17 cellular contexts compared by ENCODE assay signal in the genomic region with DNA sequence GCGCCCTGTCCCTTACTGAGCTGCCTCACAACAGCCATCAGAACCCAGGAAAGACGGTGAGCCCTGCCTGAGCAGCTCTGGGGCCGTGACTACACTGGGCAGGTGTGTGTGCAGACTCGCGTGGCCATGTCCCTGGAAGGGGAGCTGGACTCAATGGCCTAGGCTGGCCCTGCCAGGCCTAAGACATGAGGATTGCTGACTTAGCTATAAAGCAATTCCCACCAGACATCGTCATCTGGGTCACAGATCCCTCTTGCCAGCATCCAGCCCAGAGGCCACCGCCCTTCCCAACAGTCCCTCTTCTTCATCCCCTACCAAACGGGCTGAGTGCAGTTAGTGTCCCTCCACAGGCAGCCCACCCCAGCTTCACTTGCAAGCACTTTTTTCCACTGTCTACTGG. TPM values are rescaled to one million over a fixed set of nuclear protein-coding genes. Genes with fewer than 3 reads are reported as not detected.
DNase-seq lines count a peak whose midpoint lies in the region; ATAC-seq and TF ChIP-seq lines count a peak whose summit lies in the region.
"Had no signal": no experiment of that assay in that cellular context is flagged by ENCODE, and none has a peak within 500 bp of the region (broad histone marks: within the 10 kb centered on the region; RNA-seq: fewer than 3 reads in every experiment).

No MANE protein-coding gene starts in this region.

- TF ChIP-seq CTCF in osteocyte (IDR thresholded peaks at IDR 0.05): no peak

- no peak for DNase-seq in activated naive CD4-positive, alpha-beta T cell treated with anti-CD3 and anti-CD28 coated beads for 36 hours
- no peak for DNase-seq in activated naive CD4-positive, alpha-beta T cell treated with anti-CD3 and anti-CD28 coated beads, Interleukin-2, amount 50 U/mL, for 16 hours
- DNase-seq in activated CD8-positive, alpha-beta T cell treated with anti-CD3 and anti-CD28 coated beads, Interleukin-2, amount 10 ng/mL, durations not matched to agents 7 days and 5 days: no peak
- DNase-seq in osteocyte (ENCODE audit: extremely low spot score, unreplicated experiment): no peak
- no peak for DNase-seq in cerebellar nuclear complex (lab: John Stamatoyannopoulos, UW)
- DNase-seq: activated CD8-positive, alpha-beta memory T cell treated with anti-CD3 and anti-CD28 coated beads, Interleukin-2, amount 50 U/mL, for 4 hours; central memory CD4-positive, alpha-beta T cell; left colon; NCI-H1436 treated with DMSO at 0.1 percent for 48 hours; NCI-H2227 treated with DMSO at 0.1 percent for 48 hours; stimulated activated CD4-positive, alpha-beta T cell treated with anti-CD3 and anti-CD28 coated beads, Interleukin-4, amount 100 ng/mL, for 4 hours; T-cell had no signal

- peaks cover 13% of the 10 kb centered on the region for H3K36me3 Mint-ChIP-seq in activated naive CD4-positive, alpha-beta T cell treated with anti-CD3 and anti-CD28 coated beads for 36 hours (ENCODE audit: low read depth)
- peaks cover 20% of the 10 kb centered on the region for H3K36me3 Mint-ChIP-seq in activated CD8-positive, alpha-beta T cell treated with anti-CD3 and anti-CD28 coated beads, Interleukin-2, amount 10 ng/mL, durations not matched to agents 7 days and 5 days (ENCODE audit: low read depth)
- peaks cover 5% of the 10 kb centered on the region for H3K36me3 Mint-ChIP-seq in osteocyte (ENCODE audit: unreplicated experiment)

- CTCF ChIA-PET in activated naive CD4-positive, alpha-beta T cell treated with anti-CD3 and anti-CD28 coated beads for 36 hours (lab: Charles Lee): interaction anchor here (1.0 to 1.3 kb wide), 2 partner anchors 16 to 34 kb away, joined by 3 to 4 read pairs; no protein-coding TSS in a partner anchor
- CTCF ChIA-PET in activated CD8-positive, alpha-beta T cell treated with anti-CD3 and anti-CD28 coated beads, Interleukin-2, amount 10 ng/mL, durations not matched to agents 7 days and 5 days (lab: Charles Lee): interaction anchor here (10.6 kb wide), 1 partner anchor 18 kb away, joined by 228 read pairs; a partner anchor contains a TSS

- no peak overlapping the region for H3K4me3 Mint-ChIP-seq in activated naive CD4-positive, alpha-beta T cell treated with anti-CD3 and anti-CD28 coated beads for 36 hours
- no peak overlapping the region for H3K4me3 Mint-ChIP-seq in activated CD8-positive, alpha-beta T cell treated with anti-CD3 and anti-CD28 coated beads, Interleukin-2, amount 10 ng/mL, durations not matched to agents 7 days and 5 days
- H3K4me3 Mint-ChIP-seq in osteocyte (ENCODE audit: unreplicated experiment): no peak overlapping the region
- H3K4me3 Mint-ChIP-seq: GM23338 had no signal

- no peak for ATAC-seq in activated CD8-positive, alpha-beta T cell treated with anti-CD3 and anti-CD28 coated beads, Interleukin-2, amount 10 ng/mL, durations not matched to agents 7 days and 5 days
- no peak for ATAC-seq in HG03439 (IDR thresholded peaks at IDR 0.05; ENCODE audit: unreplicated experiment)
- ATAC-seq: GM23338, left colon, T-cell had no signal

- H3K9me3 Mint-ChIP-seq in activated naive CD4-positive, alpha-beta T cell treated with anti-CD3 and anti-CD28 coated beads for 36 hours: no peaks in the 10 kb centered on the region
- H3K9me3 Mint-ChIP-seq in activated CD8-positive, alpha-beta T cell treated with anti-CD3 and anti-CD28 coated beads, Interleukin-2, amount 10 ng/mL, durations not matched to agents 7 days and 5 days (ENCODE audit: insufficient read depth): no peaks in the 10 kb centered on the region
- H3K9me3 Mint-ChIP-seq in osteocyte (ENCODE audit: unreplicated experiment): no peaks in the 10 kb centered on the region
- H3K9me3 Mint-ChIP-seq: GM23338, T-cell had no signal

- peaks cover 32% of the 10 kb centered on the region for H3K4me1 Mint-ChIP-seq in activated naive CD4-positive, alpha-beta T cell treated with anti-CD3 and anti-CD28 coated beads for 36 hours (ENCODE audit: low read depth)
- H3K4me1 Mint-ChIP-seq in activated CD8-positive, alpha-beta T cell treated with anti-CD3 and anti-CD28 coated beads, Interleukin-2, amount 10 ng/mL, durations not matched to agents 7 days and 5 days (ENCODE audit: low read depth): peaks cover 31% of the 10 kb centered on the region
- H3K4me1 Mint-ChIP-seq in osteocyte (ENCODE audit: unreplicated experiment): peaks cover 21% of the 10 kb centered on the region

- intact Hi-C loops in activated naive CD4-positive, alpha-beta T cell treated with anti-CD3 and anti-CD28 coated beads for 36 hours (cut with micrococcal nuclease): no loop called here

- H3K27me3 Mint-ChIP-seq in activated naive CD4-positive, alpha-beta T cell treated with anti-CD3 and anti-CD28 coated beads for 36 hours (ENCODE audit: low read depth): no peaks in the 10 kb centered on the region
- H3K27me3 Mint-ChIP-seq in activated CD8-positive, alpha-beta T cell treated with anti-CD3 and anti-CD28 coated beads, Interleukin-2, amount 10 ng/mL, durations not matched to agents 7 days and 5 days (ENCODE audit: low read depth): no peaks in the 10 kb centered on the region
- no peaks in the 10 kb centered on the region for H3K27me3 Mint-ChIP-seq in osteocyte (ENCODE audit: unreplicated experiment)

- POLR2A ChIA-PET in activated CD8-positive, alpha-beta T cell treated with anti-CD3 and anti-CD28 coated beads, Interleukin-2, amount 10 ng/mL, durations not matched to agents 7 days and 5 days (lab: Charles Lee): interaction anchor here (9.3 kb wide), 1 partner anchor 17 kb away, joined by 84 read pairs; a partner anchor contains a TSS

- H3K27ac Mint-ChIP-seq in activated naive CD4-positive, alpha-beta T cell treated with anti-CD3 and anti-CD28 coated beads for 36 hours: peak overlapping the region; percentile 46
- H3K27ac Mint-ChIP-seq in activated CD8-positive, alpha-beta T cell treated with anti-CD3 and anti-CD28 coated beads, Interleukin-2, amount 10 ng/mL, durations not matched to agents 7 days and 5 days: peak overlapping the region; percentile 72
- H3K27ac Mint-ChIP-seq in osteocyte (ENCODE audit: unreplicated experiment): peak overlapping the region; percentile 25
- H3K27ac Mint-ChIP-seq: GM23338 had no signal

RNA-seq across cellular contexts. Expression of a gene that starts 3.7 kb away (rescaled TPM):
- total RNA-seq in activated naive CD4-positive, alpha-beta T cell treated with anti-CD3 and anti-CD28 coated beads for 36 hours: 100 to 1,000 TPM; 120 to 121 TPM
- 100 to 1,000 TPM in 1 of 2 experiments, 10 to 100 TPM in 1; 98.9 to 106 TPM for total RNA-seq in activated CD8-positive, alpha-beta T cell treated with anti-CD3 and anti-CD28 coated beads, Interleukin-2, amount 10 ng/mL, durations not matched to agents 7 days and 5 days
- 94.1 and 96.6 TPM in 2 replicates for total RNA-seq in osteocyte

RNA-seq across cellular contexts. Expression of a gene that starts 5.1 kb away (rescaled TPM):
- 100 to 1,000 TPM; 154 to 161 TPM for total RNA-seq in activated naive CD4-positive, alpha-beta T cell treated with anti-CD3 and anti-CD28 coated beads for 36 hours
- total RNA-seq in activated CD8-positive, alpha-beta T cell treated with anti-CD3 and anti-CD28 coated beads, Interleukin-2, amount 10 ng/mL, durations not matched to agents 7 days and 5 days: 100 to 1,000 TPM; 317 to 324 TPM
- 4.9 and 5.3 TPM in 2 replicates for total RNA-seq in osteocyte

RNA-seq across cellular contexts. Expression of a gene that starts 13.3 kb away (rescaled TPM):
- 10 to 100 TPM; 11.3 to 13.1 TPM for total RNA-seq in activated naive CD4-positive, alpha-beta T cell treated with anti-CD3 and anti-CD28 coated beads for 36 hours
- total RNA-seq in activated CD8-positive, alpha-beta T cell treated with anti-CD3 and anti-CD28 coated beads, Interleukin-2, amount 10 ng/mL, durations not matched to agents 7 days and 5 days: 10 to 100 TPM; 12.1 to 13.6 TPM
- 18.7 and 18.9 TPM in 2 replicates for total RNA-seq in osteocyte

RNA-seq across cellular contexts. Expression of a gene that starts 26.7 kb away (rescaled TPM):
- not detected for total RNA-seq in activated naive CD4-positive, alpha-beta T cell treated with anti-CD3 and anti-CD28 coated beads for 36 hours
- not detected for total RNA-seq in activated CD8-positive, alpha-beta T cell treated with anti-CD3 and anti-CD28 coated beads, Interleukin-2, amount 10 ng/mL, durations not matched to agents 7 days and 5 days
- not detected in 2 replicates for total RNA-seq in osteocyte
- total RNA-seq: A673, fibroblast of villous mesenchyme, GM23338, osteoblast, T-cell had no signal

RNA-seq across cellular contexts. Expression of a gene that starts 40.5 kb away (rescaled TPM):
- total RNA-seq in activated naive CD4-positive, alpha-beta T cell treated with anti-CD3 and anti-CD28 coated beads for 36 hours: 10 to 100 TPM; 85.0 to 86.1 TPM
- 100 to 1,000 TPM; 141 to 146 TPM for total RNA-seq in activated CD8-positive, alpha-beta T cell treated with anti-CD3 and anti-CD28 coated beads, Interleukin-2, amount 10 ng/mL, durations not matched to agents 7 days and 5 days
- total RNA-seq in osteocyte: 73.7 and 74.8 TPM in 2 replicates

Comparison
In these comparisons a context has a peak if more than half of its experiments do, and no peak if none do; other contexts are left out.
1. RNA of a gene that starts 5.1 kb away (total RNA-seq): 317 to 324 TPM in activated CD8-positive, alpha-beta T cell treated with anti-CD3 and anti-CD28 coated beads, Interleukin-2, amount 10 ng/mL, durations not matched to agents 7 days and 5 days and 154 to 161 TPM in activated naive CD4-positive, alpha-beta T cell treated with anti-CD3 and anti-CD28 coated beads for 36 hours; 4.9 to 5.3 TPM in osteocyte; every median in the first group is over 10 times any median in the second.
2. Peak in every context shown above with its lines, with median percentiles within 50 percentile points of each other: H3K27ac Mint-ChIP-seq.